1 cellular context compared by ENCODE assay signal in genomic region chr1:37763791-37764741, GRCh38.
TF ChIP-seq lines count a peak whose summit lies in the region.

No MANE protein-coding gene starts in this region.

TF ChIP-seq in HepG2, 621 proteins besides CTCF, POLR2A, EP300 and RAD21 (continued from another document and continues in another):
- TF ChIP-seq HINFP (CRISPR knock-in tag; IDR thresholded peaks at IDR 0.05; ENCODE audit: low read depth) (peak; percentile 89; the same call in 1 of the 2 replicates), PPARG (CRISPR knock-in tag; conservative IDR thresholded peaks at IDR 0.05) (peak; percentile 89), NBN (conservative IDR thresholded peaks at IDR 0.05) (no peak), IRF1 (CRISPR knock-in tag; IDR thresholded peaks at IDR 0.05; ENCODE audit: low read depth) (peak; percentile 96), ATF6 (CRISPR knock-in tag; conservative IDR thresholded peaks at IDR 0.05) (peak; percentile 99), ZNF639 (CRISPR knock-in tag; conservative IDR thresholded peaks at IDR 0.05) (peak; percentile 98), MED8 (CRISPR knock-in tag; IDR thresholded peaks at IDR 0.05; ENCODE audit: insufficient replicate concordance) (no peak), MTF2 (CRISPR knock-in tag; IDR thresholded peaks at IDR 0.05; ENCODE audit: borderline replicate concordance) (peak; percentile 95; the same call in 1 of the 2 replicates), JUN (CRISPR knock-in tag; IDR thresholded peaks at IDR 0.05) (peak; percentile 81), ZUFSP (CRISPR knock-in tag; IDR thresholded peaks at IDR 0.05; ENCODE audit: borderline replicate concordance) (0 out of 2 replicates have a peak, but pooled peaks have one; percentile 81), ZBTB44 (CRISPR knock-in tag; IDR thresholded peaks at IDR 0.05) (peak; percentile 100), MLLT10 (CRISPR knock-in tag; IDR thresholded peaks at IDR 0.05) (peak; percentile 96), GPN1 (CRISPR knock-in tag; IDR thresholded peaks at IDR 0.05; ENCODE audit: borderline replicate concordance) (peak; percentile 99), SMAD3 (CRISPR knock-in tag; IDR thresholded peaks at IDR 0.05) (peak; percentile 100), TCF12 (IDR thresholded peaks at IDR 0.05) (no peak), TCF12 (CRISPR knock-in tag; IDR thresholded peaks at IDR 0.05) (peak; percentile 89; the same call in 1 of the 2 replicates), LBX2 (CRISPR knock-in tag; IDR thresholded peaks at IDR 0.05; ENCODE audit: borderline replicate concordance) (peak; percentile 99; the same call in 1 of the 2 replicates), ZFP41 (CRISPR knock-in tag; IDR thresholded peaks at IDR 0.05; ENCODE audit: borderline replicate concordance) (peak; percentile 98), JARID2 (CRISPR knock-in tag; IDR thresholded peaks at IDR 0.05; ENCODE audit: insufficient replicate concordance) (peak; percentile 99), PRDM4 (CRISPR knock-in tag; IDR thresholded peaks at IDR 0.05; ENCODE audit: borderline replicate concordance) (peak; percentile 98), TFE3 (CRISPR knock-in tag; IDR thresholded peaks at IDR 0.05) (peak; percentile 98), ZNF407 (CRISPR knock-in tag; IDR thresholded peaks at IDR 0.05; ENCODE audit: not compliant biosample characterization) (peak; percentile 84), KDM2A (CRISPR knock-in tag; IDR thresholded peaks at IDR 0.05; ENCODE audit: borderline replicate concordance, low read depth) (peak; percentile 95), MTA1 (CRISPR knock-in tag; IDR thresholded peaks at IDR 0.05; ENCODE audit: borderline replicate concordance) (0 out of 2 replicates have a peak, but pooled peaks have one; percentile 33), NONO (IDR thresholded peaks at IDR 0.05) (no peak), NONO (CRISPR knock-in tag; conservative IDR thresholded peaks at IDR 0.05) (no peak), REL (CRISPR knock-in tag; conservative IDR thresholded peaks at IDR 0.05) (peak; percentile 92; the same call in 1 of the 2 replicates)
